Comparison of ENCODE assay signal across 1 cellular context in the genomic region with DNA sequence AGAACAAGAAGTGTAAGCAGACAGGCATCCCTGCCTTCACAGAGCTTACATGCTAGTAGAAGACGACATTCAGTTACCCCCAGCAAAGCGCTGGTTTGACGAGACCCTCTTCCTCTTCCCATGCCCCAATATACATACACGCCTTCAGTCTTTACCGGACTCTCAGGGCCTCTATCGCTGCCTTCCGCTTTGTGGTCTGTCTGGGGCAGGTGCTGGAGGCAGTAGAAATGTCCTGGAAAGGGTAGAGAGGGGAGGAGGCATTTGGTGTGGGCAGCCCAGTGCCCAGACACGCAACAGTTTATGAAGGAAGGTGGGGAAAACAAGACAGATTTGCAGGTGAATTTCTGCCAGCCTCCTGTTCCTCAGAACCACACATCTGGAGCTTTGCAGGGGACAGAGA.
TF ChIP-seq lines count a peak whose summit lies in the region.

No MANE protein-coding gene starts in this region.

TF ChIP-seq in K562, 482 proteins besides CTCF, POLR2A, EP300 and RAD21:
- TF ChIP-seq MEIS2 (IDR thresholded peaks at IDR 0.05; ENCODE audit: partially characterized antibody) (no peak), ZEB2 (IDR thresholded peaks at IDR 0.05) (no peak), ILF3 (IDR thresholded peaks at IDR 0.05; ENCODE audit: borderline replicate concordance) (no peak), EWSR1 (IDR thresholded peaks at IDR 0.05; ENCODE audit: borderline replicate concordance, low read depth, partially characterized antibody) (no peak)
- TF ChIP-seq, protein P1, sequence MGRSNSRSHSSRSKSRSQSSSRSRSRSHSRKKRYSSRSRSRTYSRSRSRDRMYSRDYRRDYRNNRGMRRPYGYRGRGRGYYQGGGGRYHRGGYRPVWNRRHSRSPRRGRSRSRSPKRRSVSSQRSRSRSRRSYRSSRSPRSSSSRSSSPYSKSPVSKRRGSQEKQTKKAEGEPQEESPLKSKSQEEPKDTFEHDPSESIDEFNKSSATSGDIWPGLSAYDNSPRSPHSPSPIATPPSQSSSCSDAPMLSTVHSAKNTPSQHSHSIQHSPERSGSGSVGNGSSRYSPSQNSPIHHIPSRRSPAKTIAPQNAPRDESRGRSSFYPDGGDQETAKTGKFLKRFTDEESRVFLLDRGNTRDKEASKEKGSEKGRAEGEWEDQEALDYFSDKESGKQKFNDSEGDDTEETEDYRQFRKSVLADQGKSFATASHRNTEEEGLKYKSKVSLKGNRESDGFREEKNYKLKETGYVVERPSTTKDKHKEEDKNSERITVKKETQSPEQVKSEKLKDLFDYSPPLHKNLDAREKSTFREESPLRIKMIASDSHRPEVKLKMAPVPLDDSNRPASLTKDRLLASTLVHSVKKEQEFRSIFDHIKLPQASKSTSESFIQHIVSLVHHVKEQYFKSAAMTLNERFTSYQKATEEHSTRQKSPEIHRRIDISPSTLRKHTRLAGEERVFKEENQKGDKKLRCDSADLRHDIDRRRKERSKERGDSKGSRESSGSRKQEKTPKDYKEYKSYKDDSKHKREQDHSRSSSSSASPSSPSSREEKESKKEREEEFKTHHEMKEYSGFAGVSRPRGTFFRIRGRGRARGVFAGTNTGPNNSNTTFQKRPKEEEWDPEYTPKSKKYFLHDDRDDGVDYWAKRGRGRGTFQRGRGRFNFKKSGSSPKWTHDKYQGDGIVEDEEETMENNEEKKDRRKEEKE (IDR thresholded peaks at IDR 0.05; ENCODE audit: borderline replicate concordance in 1 of 2, control insufficient read depth in 1 of 2, low read depth in 2 of 2, low read length in 1 of 2) = no peak
- TF ChIP-seq, protein P2, sequence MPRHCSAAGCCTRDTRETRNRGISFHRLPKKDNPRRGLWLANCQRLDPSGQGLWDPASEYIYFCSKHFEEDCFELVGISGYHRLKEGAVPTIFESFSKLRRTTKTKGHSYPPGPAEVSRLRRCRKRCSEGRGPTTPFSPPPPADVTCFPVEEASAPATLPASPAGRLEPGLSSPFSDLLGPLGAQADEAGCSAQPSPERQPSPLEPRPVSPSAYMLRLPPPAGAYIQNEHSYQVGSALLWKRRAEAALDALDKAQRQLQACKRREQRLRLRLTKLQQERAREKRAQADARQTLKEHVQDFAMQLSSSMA (CRISPR knock-in tag; IDR thresholded peaks at IDR 0.05) = no peak
- TF ChIP-seq, protein P3, sequence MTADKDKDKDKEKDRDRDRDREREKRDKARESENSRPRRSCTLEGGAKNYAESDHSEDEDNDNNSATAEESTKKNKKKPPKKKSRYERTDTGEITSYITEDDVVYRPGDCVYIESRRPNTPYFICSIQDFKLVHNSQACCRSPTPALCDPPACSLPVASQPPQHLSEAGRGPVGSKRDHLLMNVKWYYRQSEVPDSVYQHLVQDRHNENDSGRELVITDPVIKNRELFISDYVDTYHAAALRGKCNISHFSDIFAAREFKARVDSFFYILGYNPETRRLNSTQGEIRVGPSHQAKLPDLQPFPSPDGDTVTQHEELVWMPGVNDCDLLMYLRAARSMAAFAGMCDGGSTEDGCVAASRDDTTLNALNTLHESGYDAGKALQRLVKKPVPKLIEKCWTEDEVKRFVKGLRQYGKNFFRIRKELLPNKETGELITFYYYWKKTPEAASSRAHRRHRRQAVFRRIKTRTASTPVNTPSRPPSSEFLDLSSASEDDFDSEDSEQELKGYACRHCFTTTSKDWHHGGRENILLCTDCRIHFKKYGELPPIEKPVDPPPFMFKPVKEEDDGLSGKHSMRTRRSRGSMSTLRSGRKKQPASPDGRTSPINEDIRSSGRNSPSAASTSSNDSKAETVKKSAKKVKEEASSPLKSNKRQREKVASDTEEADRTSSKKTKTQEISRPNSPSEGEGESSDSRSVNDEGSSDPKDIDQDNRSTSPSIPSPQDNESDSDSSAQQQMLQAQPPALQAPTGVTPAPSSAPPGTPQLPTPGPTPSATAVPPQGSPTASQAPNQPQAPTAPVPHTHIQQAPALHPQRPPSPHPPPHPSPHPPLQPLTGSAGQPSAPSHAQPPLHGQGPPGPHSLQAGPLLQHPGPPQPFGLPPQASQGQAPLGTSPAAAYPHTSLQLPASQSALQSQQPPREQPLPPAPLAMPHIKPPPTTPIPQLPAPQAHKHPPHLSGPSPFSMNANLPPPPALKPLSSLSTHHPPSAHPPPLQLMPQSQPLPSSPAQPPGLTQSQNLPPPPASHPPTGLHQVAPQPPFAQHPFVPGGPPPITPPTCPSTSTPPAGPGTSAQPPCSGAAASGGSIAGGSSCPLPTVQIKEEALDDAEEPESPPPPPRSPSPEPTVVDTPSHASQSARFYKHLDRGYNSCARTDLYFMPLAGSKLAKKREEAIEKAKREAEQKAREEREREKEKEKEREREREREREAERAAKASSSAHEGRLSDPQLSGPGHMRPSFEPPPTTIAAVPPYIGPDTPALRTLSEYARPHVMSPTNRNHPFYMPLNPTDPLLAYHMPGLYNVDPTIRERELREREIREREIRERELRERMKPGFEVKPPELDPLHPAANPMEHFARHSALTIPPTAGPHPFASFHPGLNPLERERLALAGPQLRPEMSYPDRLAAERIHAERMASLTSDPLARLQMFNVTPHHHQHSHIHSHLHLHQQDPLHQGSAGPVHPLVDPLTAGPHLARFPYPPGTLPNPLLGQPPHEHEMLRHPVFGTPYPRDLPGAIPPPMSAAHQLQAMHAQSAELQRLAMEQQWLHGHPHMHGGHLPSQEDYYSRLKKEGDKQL (CRISPR knock-in tag; IDR thresholded peaks at IDR 0.05; ENCODE audit: borderline replicate concordance) = no peak
